ENCODE assay signal across 1 cellular context in the genomic region with DNA sequence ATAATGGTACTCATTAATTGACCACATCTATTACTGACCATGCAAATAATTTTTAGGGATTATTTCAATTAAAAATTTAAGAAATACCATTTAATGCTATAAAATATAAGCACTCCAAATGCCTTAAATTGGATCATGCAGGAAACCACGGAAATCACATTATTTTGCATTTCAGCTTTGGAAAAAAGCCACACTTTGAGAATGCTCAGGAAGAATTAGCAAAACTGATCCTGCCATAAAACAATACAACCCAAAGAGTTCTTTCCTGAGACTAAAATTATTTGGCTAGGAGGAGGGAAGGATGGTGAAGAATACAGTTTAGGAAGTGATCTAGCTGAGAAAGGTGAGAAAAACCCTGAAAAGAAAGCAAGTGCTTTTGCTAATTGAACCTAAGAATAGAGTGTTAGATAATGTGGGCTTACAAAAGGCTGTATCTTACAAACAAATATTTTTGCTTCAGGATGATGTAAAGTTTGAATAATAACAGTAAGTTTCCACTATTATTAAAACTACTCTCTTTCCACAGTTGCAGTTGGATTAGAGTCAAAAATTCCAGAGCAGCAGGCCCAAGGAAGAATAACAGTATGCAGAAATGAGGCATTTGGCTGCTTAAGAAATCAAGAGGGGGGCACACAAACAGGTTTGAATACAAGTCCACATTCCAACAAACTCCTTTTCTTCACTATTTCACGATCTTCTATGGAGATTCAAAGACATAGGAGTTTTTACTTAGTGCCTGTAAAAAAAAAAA.
TF ChIP-seq lines count a peak whose summit lies in the region.

No MANE protein-coding gene starts in this region.

TF ChIP-seq in WTC11, 78 proteins besides CTCF, POLR2A, EP300 and RAD21 (continued from another document):
- TF ChIP-seq, protein P1, sequence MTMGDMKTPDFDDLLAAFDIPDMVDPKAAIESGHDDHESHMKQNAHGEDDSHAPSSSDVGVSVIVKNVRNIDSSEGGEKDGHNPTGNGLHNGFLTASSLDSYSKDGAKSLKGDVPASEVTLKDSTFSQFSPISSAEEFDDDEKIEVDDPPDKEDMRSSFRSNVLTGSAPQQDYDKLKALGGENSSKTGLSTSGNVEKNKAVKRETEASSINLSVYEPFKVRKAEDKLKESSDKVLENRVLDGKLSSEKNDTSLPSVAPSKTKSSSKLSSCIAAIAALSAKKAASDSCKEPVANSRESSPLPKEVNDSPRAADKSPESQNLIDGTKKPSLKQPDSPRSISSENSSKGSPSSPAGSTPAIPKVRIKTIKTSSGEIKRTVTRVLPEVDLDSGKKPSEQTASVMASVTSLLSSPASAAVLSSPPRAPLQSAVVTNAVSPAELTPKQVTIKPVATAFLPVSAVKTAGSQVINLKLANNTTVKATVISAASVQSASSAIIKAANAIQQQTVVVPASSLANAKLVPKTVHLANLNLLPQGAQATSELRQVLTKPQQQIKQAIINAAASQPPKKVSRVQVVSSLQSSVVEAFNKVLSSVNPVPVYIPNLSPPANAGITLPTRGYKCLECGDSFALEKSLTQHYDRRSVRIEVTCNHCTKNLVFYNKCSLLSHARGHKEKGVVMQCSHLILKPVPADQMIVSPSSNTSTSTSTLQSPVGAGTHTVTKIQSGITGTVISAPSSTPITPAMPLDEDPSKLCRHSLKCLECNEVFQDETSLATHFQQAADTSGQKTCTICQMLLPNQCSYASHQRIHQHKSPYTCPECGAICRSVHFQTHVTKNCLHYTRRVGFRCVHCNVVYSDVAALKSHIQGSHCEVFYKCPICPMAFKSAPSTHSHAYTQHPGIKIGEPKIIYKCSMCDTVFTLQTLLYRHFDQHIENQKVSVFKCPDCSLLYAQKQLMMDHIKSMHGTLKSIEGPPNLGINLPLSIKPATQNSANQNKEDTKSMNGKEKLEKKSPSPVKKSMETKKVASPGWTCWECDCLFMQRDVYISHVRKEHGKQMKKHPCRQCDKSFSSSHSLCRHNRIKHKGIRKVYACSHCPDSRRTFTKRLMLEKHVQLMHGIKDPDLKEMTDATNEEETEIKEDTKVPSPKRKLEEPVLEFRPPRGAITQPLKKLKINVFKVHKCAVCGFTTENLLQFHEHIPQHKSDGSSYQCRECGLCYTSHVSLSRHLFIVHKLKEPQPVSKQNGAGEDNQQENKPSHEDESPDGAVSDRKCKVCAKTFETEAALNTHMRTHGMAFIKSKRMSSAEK (CRISPR knock-in tag; IDR thresholded peaks at IDR 0.05; ENCODE audit: borderline replicate concordance), result no peak
- TF ChIP-seq, protein P2, sequence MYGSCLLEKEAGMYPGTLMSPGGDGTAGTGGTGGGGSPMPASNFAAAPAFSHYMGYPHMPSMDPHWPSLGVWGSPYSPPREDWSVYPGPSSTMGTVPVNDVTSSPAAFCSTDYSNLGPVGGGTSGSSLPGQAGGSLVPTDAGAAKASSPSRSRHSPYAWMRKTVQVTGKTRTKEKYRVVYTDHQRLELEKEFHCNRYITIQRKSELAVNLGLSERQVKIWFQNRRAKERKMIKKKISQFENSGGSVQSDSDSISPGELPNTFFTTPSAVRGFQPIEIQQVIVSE (CRISPR knock-in tag; IDR thresholded peaks at IDR 0.05; ENCODE audit: borderline replicate concordance), result no peak
- TF ChIP-seq CREM (CRISPR knock-in tag; IDR thresholded peaks at IDR 0.05) (no peak), ESRRA (CRISPR knock-in tag; IDR thresholded peaks at IDR 0.05; ENCODE audit: borderline replicate concordance) (no peak), NR2C2 (CRISPR knock-in tag; IDR thresholded peaks at IDR 0.05) (no peak), RELA (CRISPR knock-in tag; IDR thresholded peaks at IDR 0.05; ENCODE audit: borderline replicate concordance) (no peak), RORB (CRISPR knock-in tag; IDR thresholded peaks at IDR 0.05) (no peak)
- TF ChIP-seq, protein P3, sequence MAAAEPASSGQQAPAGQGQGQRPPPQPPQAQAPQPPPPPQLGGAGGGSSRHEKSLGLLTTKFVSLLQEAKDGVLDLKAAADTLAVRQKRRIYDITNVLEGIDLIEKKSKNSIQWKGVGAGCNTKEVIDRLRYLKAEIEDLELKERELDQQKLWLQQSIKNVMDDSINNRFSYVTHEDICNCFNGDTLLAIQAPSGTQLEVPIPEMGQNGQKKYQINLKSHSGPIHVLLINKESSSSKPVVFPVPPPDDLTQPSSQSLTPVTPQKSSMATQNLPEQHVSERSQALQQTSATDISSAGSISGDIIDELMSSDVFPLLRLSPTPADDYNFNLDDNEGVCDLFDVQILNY (CRISPR knock-in tag; IDR thresholded peaks at IDR 0.05), result no peak
- TF ChIP-seq, protein P4, sequence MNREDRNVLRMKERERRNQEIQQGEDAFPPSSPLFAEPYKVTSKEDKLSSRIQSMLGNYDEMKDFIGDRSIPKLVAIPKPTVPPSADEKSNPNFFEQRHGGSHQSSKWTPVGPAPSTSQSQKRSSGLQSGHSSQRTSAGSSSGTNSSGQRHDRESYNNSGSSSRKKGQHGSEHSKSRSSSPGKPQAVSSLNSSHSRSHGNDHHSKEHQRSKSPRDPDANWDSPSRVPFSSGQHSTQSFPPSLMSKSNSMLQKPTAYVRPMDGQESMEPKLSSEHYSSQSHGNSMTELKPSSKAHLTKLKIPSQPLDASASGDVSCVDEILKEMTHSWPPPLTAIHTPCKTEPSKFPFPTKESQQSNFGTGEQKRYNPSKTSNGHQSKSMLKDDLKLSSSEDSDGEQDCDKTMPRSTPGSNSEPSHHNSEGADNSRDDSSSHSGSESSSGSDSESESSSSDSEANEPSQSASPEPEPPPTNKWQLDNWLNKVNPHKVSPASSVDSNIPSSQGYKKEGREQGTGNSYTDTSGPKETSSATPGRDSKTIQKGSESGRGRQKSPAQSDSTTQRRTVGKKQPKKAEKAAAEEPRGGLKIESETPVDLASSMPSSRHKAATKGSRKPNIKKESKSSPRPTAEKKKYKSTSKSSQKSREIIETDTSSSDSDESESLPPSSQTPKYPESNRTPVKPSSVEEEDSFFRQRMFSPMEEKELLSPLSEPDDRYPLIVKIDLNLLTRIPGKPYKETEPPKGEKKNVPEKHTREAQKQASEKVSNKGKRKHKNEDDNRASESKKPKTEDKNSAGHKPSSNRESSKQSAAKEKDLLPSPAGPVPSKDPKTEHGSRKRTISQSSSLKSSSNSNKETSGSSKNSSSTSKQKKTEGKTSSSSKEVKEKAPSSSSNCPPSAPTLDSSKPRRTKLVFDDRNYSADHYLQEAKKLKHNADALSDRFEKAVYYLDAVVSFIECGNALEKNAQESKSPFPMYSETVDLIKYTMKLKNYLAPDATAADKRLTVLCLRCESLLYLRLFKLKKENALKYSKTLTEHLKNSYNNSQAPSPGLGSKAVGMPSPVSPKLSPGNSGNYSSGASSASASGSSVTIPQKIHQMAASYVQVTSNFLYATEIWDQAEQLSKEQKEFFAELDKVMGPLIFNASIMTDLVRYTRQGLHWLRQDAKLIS (CRISPR knock-in tag; IDR thresholded peaks at IDR 0.05; ENCODE audit: borderline replicate concordance), result no peak
- TF ChIP-seq, protein P5, sequence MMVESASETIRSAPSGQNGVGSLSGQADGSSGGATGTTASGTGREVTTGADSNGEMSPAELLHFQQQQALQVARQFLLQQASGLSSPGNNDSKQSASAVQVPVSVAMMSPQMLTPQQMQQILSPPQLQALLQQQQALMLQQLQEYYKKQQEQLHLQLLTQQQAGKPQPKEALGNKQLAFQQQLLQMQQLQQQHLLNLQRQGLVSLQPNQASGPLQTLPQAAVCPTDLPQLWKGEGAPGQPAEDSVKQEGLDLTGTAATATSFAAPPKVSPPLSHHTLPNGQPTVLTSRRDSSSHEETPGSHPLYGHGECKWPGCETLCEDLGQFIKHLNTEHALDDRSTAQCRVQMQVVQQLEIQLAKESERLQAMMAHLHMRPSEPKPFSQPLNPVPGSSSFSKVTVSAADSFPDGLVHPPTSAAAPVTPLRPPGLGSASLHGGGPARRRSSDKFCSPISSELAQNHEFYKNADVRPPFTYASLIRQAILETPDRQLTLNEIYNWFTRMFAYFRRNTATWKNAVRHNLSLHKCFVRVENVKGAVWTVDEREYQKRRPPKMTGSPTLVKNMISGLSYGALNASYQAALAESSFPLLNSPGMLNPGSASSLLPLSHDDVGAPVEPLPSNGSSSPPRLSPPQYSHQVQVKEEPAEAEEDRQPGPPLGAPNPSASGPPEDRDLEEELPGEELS (CRISPR knock-in tag; IDR thresholded peaks at IDR 0.05), result no peak
